Comparison of ENCODE assay signal across 16 cellular contexts in the genomic region with DNA sequence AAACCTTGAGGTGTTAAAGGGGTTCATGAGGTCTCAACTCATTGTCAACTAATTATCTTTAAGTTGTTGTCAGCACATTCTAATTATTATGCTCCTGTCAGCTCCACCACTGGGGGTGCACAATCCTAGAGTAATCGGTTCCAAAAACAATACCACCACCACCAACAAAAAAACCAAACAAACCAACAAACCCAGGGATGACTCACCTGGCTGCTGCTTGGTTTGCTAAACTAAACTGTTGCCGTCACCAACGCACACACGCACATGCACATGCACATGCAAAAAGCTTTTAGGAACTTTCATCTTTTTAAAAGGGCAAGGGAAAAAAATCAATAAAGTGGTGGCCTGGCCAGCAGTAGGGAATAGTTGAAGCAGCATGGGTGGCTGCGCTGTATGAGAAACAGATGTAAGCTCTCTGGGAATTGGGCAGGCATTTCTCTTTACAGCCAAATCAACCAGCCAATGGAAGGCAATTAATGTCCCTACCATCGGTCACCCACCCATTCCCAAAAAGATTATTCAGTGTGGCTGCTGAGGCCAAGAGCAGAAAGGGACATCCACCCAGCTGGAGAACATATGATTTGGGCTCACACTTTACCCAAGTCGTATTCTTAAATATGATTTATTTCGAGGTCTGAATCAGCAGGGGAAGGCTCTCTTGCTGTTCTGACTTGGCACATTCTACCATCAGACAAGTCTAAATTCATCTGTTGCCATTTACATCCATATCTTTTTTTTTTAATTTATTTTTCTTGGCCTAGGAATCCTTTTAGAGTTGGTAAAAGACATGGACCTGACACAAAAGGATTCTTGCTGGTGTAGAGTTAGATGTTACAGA. TPM values are rescaled to one million over a fixed set of nuclear protein-coding genes. Genes with fewer than 3 reads are reported as not detected.
DNase-seq lines count a peak whose midpoint lies in the region; ATAC-seq, FAIRE-seq and TF ChIP-seq lines count a peak whose summit lies in the region.
"Had no signal": no experiment of that assay in that cellular context is flagged by ENCODE, and none has a peak within 500 bp of the region (broad histone marks: within the 10 kb centered on the region; RNA-seq: fewer than 3 reads in every experiment).

No MANE protein-coding gene starts in this region.

- H3K36me3 ChIP-seq in BJ (ENCODE audit: control insufficient read depth, insufficient read depth, low read length) (no peaks in the 10 kb centered on the region), brain microvascular endothelial cell (replicated peaks) (no peaks in the 10 kb centered on the region)
- H3K36me3 ChIP-seq: WERI-Rb-1 had no signal

- DNase-seq in BJ (ENCODE audit: low read depth) (peak; percentile 89), HTR-8/SVneo (ENCODE audit: insufficient read length, low spot score) (no peak), brain microvascular endothelial cell (peak; percentile 86), myocyte (ENCODE audit: low read depth) (peak; percentile 64), NCI-H2196 treated with DMSO at 0.1 percent for 48 hours (lab: John Stamatoyannopoulos, UW; ENCODE audit: unreplicated experiment) (no peak)
- no peak for DNase-seq in activated naive CD4-positive, alpha-beta T cell treated with anti-CD3 and anti-CD28 coated beads, Interleukin-2, amount 50 U/mL, for 16 hours
- DNase-seq: activated T-cell treated with anti-CD3 and anti-CD28 coated beads, Interleukin-2, amount 50 U/mL, for 48 hours; DMS79; GOT3; naive B cell; OCI-M1; stimulated activated CD4-positive, alpha-beta T cell treated with anti-CD3 and anti-CD28 coated beads, Interleukin-1b, Interleukin-23, amount 100 ng/mL, for 48 hours; WERI-Rb-1 had no signal

- H3K27ac ChIP-seq in brain microvascular endothelial cell, result no peak overlapping the region
- H3K27ac ChIP-seq: WERI-Rb-1 had no signal

- no peak overlapping the region for H3K4me3 ChIP-seq in BJ (ENCODE audit: low read depth, low read length)
- no peak overlapping the region for H3K4me3 ChIP-seq in brain microvascular endothelial cell (ENCODE audit: low read depth, low read length)
- H3K4me3 ChIP-seq: coronary artery had no signal

- TF ChIP-seq CTCF in BJ (IDR thresholded peaks at IDR 0.05; ENCODE audit: insufficient read depth, low read depth, low read length) (peak; percentile 18; the same call in 1 of the 2 replicates), brain microvascular endothelial cell (IDR thresholded peaks at IDR 0.05; ENCODE audit: low read depth, low read length, missing control alignments) (peak; percentile 46)

- in situ Hi-C loops in brain microvascular endothelial cell (cut with HindIII; ENCODE audit: low pct_ligation_motif_present, low sequenced_read_pairs), result no loop called here

- POLR2A ChIA-PET in BJ (lab: Charles Lee), result no interaction called here

- FAIRE-seq in HTR-8/SVneo (lab: Jason Lieb, UNC), result peak; percentile 96

- no peak for ATAC-seq in GM21737 (IDR thresholded peaks at IDR 0.05; ENCODE audit: unreplicated experiment)
- ATAC-seq in GM18498 (IDR thresholded peaks at IDR 0.05; ENCODE audit: unreplicated experiment), result no peak

- H3K27me3 ChIP-seq in BJ (ENCODE audit: control insufficient read depth, insufficient read depth, low read length) (no peaks in the 10 kb centered on the region), brain microvascular endothelial cell (replicated peaks) (no peaks in the 10 kb centered on the region)

- CTCF ChIA-PET in BJ (lab: Yijun Ruan, JAX), result interaction anchor here (0.6 to 1.4 kb wide), 4 partner anchors 8 to 24 kb away, joined by 3 to 4 read pairs (median 3); no protein-coding TSS in a partner anchor

RNA-seq across cellular contexts. Expression of a gene that starts 20.0 kb away (rescaled TPM):
- polyA plus RNA-seq in BJ (2011; rRNA removed), result 0.06 and 0.32 TPM in 2 replicates
- 0.05 and 0.14 TPM in 2 replicates for polyA minus RNA-seq in BJ (2011; rRNA and poly(A)+ RNA removed)
- 0.16 and 0.62 TPM in 2 replicates for total RNA-seq in myocyte
- polyA plus RNA-seq in myocyte (2012), result 0.05 TPM

Comparison
In these comparisons a context has a peak if more than half of its experiments do, and no peak if none do; other contexts are left out.
1. DNase-seq: peak in BJ (single experiment), brain microvascular endothelial cell (single experiment) and myocyte (single experiment); none in HTR-8/SVneo (single experiment), activated naive CD4-positive, alpha-beta T cell treated with anti-CD3 and anti-CD28 coated beads, Interleukin-2, amount 50 U/mL, for 16 hours (single experiment) and NCI-H2196 treated with DMSO at 0.1 percent for 48 hours (single experiment).